22 cellular contexts compared by ENCODE assay signal in genomic region chr7:66190504-66190857, GRCh38. TPM values are rescaled to one million over a fixed set of nuclear protein-coding genes. Genes with fewer than 3 reads are reported as not detected.
A peak's percentile ranks its signal among the peaks of the same experiment; 100 is the strongest.
DNase-seq lines count a peak whose midpoint lies in the region; ATAC-seq, FAIRE-seq and TF ChIP-seq lines count a peak whose summit lies in the region.
"Had no signal": no experiment of that assay in that cellular context is flagged by ENCODE, and none has a peak within 500 bp of the region (broad histone marks: within the 10 kb centered on the region; RNA-seq: fewer than 3 reads in every experiment).

No MANE protein-coding gene starts in this region.

- H2AFZ ChIP-seq in GM23338 (peak overlapping the region; percentile 74; the same call in 1 of the 2 replicates), HepG2 (ENCODE audit: low read length) (no peak overlapping the region), smooth muscle cell (ENCODE audit: low read depth) (peak overlapping the region; percentile 69)

- H3K4me2 ChIP-seq in GM23338 (no peak overlapping the region), HepG2 (ENCODE audit: low read depth, low read length) (peak overlapping the region; percentile 48; the same call in 1 of the 2 replicates), smooth muscle cell (no peak overlapping the region)
- H3K4me2 ChIP-seq: A549 had no signal

- H3K36me3 ChIP-seq in GM23338 (ENCODE audit: insufficient read depth) (no peaks in the 10 kb centered on the region), HepG2 (replicated peaks in 1 of 2; ENCODE audit: control insufficient read depth in 1 of 2, insufficient read depth in 2 of 2, low read length in 2 of 2) (no peaks in the 10 kb centered on the region), smooth muscle cell (ENCODE audit: low read depth) (no peaks in the 10 kb centered on the region)

- H3K9me2 ChIP-seq in GM23338 (ENCODE audit: insufficient read depth), result no peaks in the 10 kb centered on the region

- peaks cover 5% of the 10 kb centered on the region; the same call in 2 of the 3 replicates for H3K9me3 Mint-ChIP-seq in GM23338
- H3K9me3 Mint-ChIP-seq in T-cell, result no peaks in the 10 kb centered on the region

- H3K27ac ChIP-seq in GM23338 (ENCODE audit: low read depth) (no peak overlapping the region), HepG2 (ENCODE audit: extremely low read length, insufficient read depth, low read length) (no peak overlapping the region), smooth muscle cell (ENCODE audit: low read depth) (peak overlapping the region; percentile 10)
- H3K27ac ChIP-seq: A549 had no signal

- FAIRE-seq in HepG2 (lab: Jason Lieb, UNC), result no peak
- FAIRE-seq: A549, GM12891, GM18507, H1 had no signal

- H3K27ac Mint-ChIP-seq in GM23338, result no peak overlapping the region
- H3K27ac Mint-ChIP-seq in T-cell, result no peak overlapping the region
- H3K27ac Mint-ChIP-seq: CD4-positive, alpha-beta memory T cell had no signal

- H3K27me3 ChIP-seq in GM23338 (ENCODE audit: insufficient read depth), result no peaks in the 10 kb centered on the region
- no peaks in the 10 kb centered on the region for H3K27me3 ChIP-seq in HepG2 (ENCODE audit: control insufficient read depth in 1 of 2, insufficient read depth in 2 of 2, low read length in 2 of 2)
- no peaks in the 10 kb centered on the region for H3K27me3 ChIP-seq in smooth muscle cell (ENCODE audit: low read depth)

- no TSS peak for BruUV-seq in HepG2 (replicated peaks; lab: Mats Ljungman, UMichigan)

- H3K27me3 Mint-ChIP-seq in GM23338 (ENCODE audit: insufficient read depth, low read depth, poor library complexity) (peaks cover 10% of the 10 kb centered on the region), T-cell (peaks cover 0 to 4% of the 10 kb centered on the region in 2 donors)

- no peak for TF ChIP-seq RAD21 in HepG2 (CRISPR knock-in tag; IDR thresholded peaks at IDR 0.05)

- CTCF ChIA-PET in HepG2 (lab: Yijun Ruan, JAX; ENCODE audit: low intra/inter-chr PET ratio, low total read pairs), result no interaction called here
- CTCF ChIA-PET in T-cell (lab: Charles Lee), result no interaction called here

- H3K9ac ChIP-seq in HepG2 (ENCODE audit: insufficient read depth, low read depth, low read length) (no peak overlapping the region), smooth muscle cell (ENCODE audit: low read depth) (no peak overlapping the region)

- H3K4me3 ChIP-seq in GM23338, result no peak overlapping the region
- no peak overlapping the region for H3K4me3 ChIP-seq in HepG2 (replicated peaks in 1 of 3; ENCODE audit: insufficient read depth in 1 of 3, low read depth in 2 of 3, low read length in 3 of 3)
- no peak overlapping the region for H3K4me3 ChIP-seq in smooth muscle cell
- H3K4me3 ChIP-seq: A549 had no signal

- POLR2A ChIA-PET in HepG2 (lab: Yijun Ruan, JAX), result no interaction called here
- POLR2A ChIA-PET in T-cell (lab: Charles Lee), result no interaction called here

- TF ChIP-seq EP300 in HepG2 (IDR thresholded peaks at IDR 0.05; ENCODE audit: low read depth in 2 of 2, low read length in 2 of 2) (no peak), HepG2 (CRISPR knock-in tag; IDR thresholded peaks at IDR 0.05; ENCODE audit: borderline replicate concordance) (no peak)

- H3K4me3 Mint-ChIP-seq in GM23338, result no peak overlapping the region
- no peak overlapping the region for H3K4me3 Mint-ChIP-seq in T-cell
- H3K4me3 Mint-ChIP-seq: CD4-positive, alpha-beta memory T cell had no signal

- H3K79me2 ChIP-seq in GM23338 (replicated peaks; ENCODE audit: insufficient read depth) (no peaks in the 10 kb centered on the region), HepG2 (ENCODE audit: insufficient read depth, low read length) (no peaks in the 10 kb centered on the region), smooth muscle cell (ENCODE audit: low read depth) (no peaks in the 10 kb centered on the region)

- TF ChIP-seq CTCF in GM23338 (conservative IDR thresholded peaks at IDR 0.05; ENCODE audit: low read depth in 2 of 2) (no peak), HepG2 (CRISPR knock-in tag; IDR thresholded peaks at IDR 0.05) (no peak), smooth muscle cell (IDR thresholded peaks at IDR 0.05; ENCODE audit: borderline replicate concordance, insufficient read depth, poor library complexity, severe bottlenecking) (no peak)

- H3K4me1 Mint-ChIP-seq in GM23338, result no peaks in the 10 kb centered on the region
- H3K4me1 Mint-ChIP-seq in T-cell, result no peaks in the 10 kb centered on the region
- H3K4me1 Mint-ChIP-seq: CD4-positive, alpha-beta memory T cell had no signal

- no peaks in the 10 kb centered on the region for H3K4me1 ChIP-seq in GM23338 (ENCODE audit: insufficient read depth)
- peaks cover 24% of the 10 kb centered on the region for H3K4me1 ChIP-seq in HepG2 (ENCODE audit: insufficient read depth, low read length)
- H3K4me1 ChIP-seq in smooth muscle cell (ENCODE audit: low read depth), result no peaks in the 10 kb centered on the region
- H3K4me1 ChIP-seq: A549 had no signal

- 10% methylated on average over 5 of the region's 5 CpGs for WGBS in HepG2 (ENCODE audit: low lambda C conversion rate)
- WGBS in smooth muscle cell (ENCODE audit: low lambda C conversion rate), result 56% methylated on average over 5 of the region's 5 CpGs

- DNase-seq in GM23338 (ENCODE audit: low spot score) (no peak), fibroblast of gingiva (ENCODE audit: low read depth) (peak; percentile 47), HepG2 (ENCODE audit: low spot score) (no peak), smooth muscle cell (lab: John Stamatoyannopoulos, UW; ENCODE audit: unreplicated experiment) (no peak), NCI-H1417 (lab: John Stamatoyannopoulos, UW) (no peak), T-cell (no peak)
- DNase-seq: 8988T; ACHN; AML-193; Calu3; CD4-positive, alpha-beta memory T cell; COR-L47; DMS53; DMS79 treated with DMSO at 0.1 percent for 48 hours; GF-D8; H7; HCEC 1CT had no signal

- ATAC-seq in GM23338 (no peak), HepG2 (peak; percentile 20; the same call in 2 of the 3 replicates), GM21737 (IDR thresholded peaks at IDR 0.05; ENCODE audit: unreplicated experiment) (no peak), T-cell (replicated peaks in 1 of 4) (no peak)
- ATAC-seq: A549 had no signal

- H3K9me3 ChIP-seq in HepG2 (ENCODE audit: low read length), result no peaks in the 10 kb centered on the region
- no peaks in the 10 kb centered on the region for H3K9me3 ChIP-seq in smooth muscle cell (replicated peaks; ENCODE audit: low read depth)
- H3K9me3 ChIP-seq: A549 had no signal

- H4K20me1 ChIP-seq in GM23338 (replicated peaks; ENCODE audit: insufficient read depth), result no peaks in the 10 kb centered on the region
- H4K20me1 ChIP-seq in HepG2 (ENCODE audit: insufficient read depth, low read length), result no peaks in the 10 kb centered on the region
- H4K20me1 ChIP-seq in smooth muscle cell (ENCODE audit: low read depth), result no peaks in the 10 kb centered on the region

- intact Hi-C loops in HepG2 (cut with micrococcal nuclease; ENCODE audit: unreplicated experiment), result no loop called here

- TF ChIP-seq POLR2A in HepG2 (IDR thresholded peaks at IDR 0.05; ENCODE audit: insufficient read depth in 1 of 2, low read depth in 2 of 2, low read length in 2 of 2), result no peak

- no peaks in the 10 kb centered on the region for H3F3A ChIP-seq in GM23338 (replicated peaks; ENCODE audit: low read depth)
- no peaks in the 10 kb centered on the region for H3F3A ChIP-seq in smooth muscle cell (ENCODE audit: low read depth)

- H3K36me3 Mint-ChIP-seq in GM23338 (ENCODE audit: low read depth) (no peaks in the 10 kb centered on the region), T-cell (no peaks in the 10 kb centered on the region)
- H3K36me3 Mint-ChIP-seq: CD4-positive, alpha-beta memory T cell had no signal

- in situ Hi-C loops in HepG2 (cut with HindIII; ENCODE audit: extremely low pct_ligation_motif_present, low pct_unique_long_range_greater_than_20kb), result no loop called here

TF ChIP-seq in GM23338, 12 proteins besides CTCF, POLR2A, EP300 and RAD21 (continues in another document):
- TF ChIP-seq ZNF331 (CRISPR knock-in tag; IDR thresholded peaks at IDR 0.05; ENCODE audit: low read depth), result no peak

TF ChIP-seq in HepG2, 621 proteins besides CTCF, POLR2A, EP300 and RAD21 (continues in another document):
- TF ChIP-seq NFKBIZ (CRISPR knock-in tag; IDR thresholded peaks at IDR 0.05) (no peak), SOX6 (IDR thresholded peaks at IDR 0.05) (no peak), SOX6 (CRISPR knock-in tag; IDR thresholded peaks at IDR 0.05) (no peak), MTA3 (CRISPR knock-in tag; IDR thresholded peaks at IDR 0.05) (no peak), BORCS8-MEF2B (CRISPR knock-in tag; IDR thresholded peaks at IDR 0.05) (no peak), ZFP90 (CRISPR knock-in tag; IDR thresholded peaks at IDR 0.05; ENCODE audit: borderline replicate concordance) (no peak), GABPB1 (CRISPR knock-in tag; IDR thresholded peaks at IDR 0.05) (no peak), ZNF674 (CRISPR knock-in tag; IDR thresholded peaks at IDR 0.05; ENCODE audit: low read depth) (no peak)

RNA-seq across cellular contexts. Expression of gene TPST1, which starts 14.7 kb away (rescaled TPM):
- 19.2 and 20.4 TPM in 2 replicates for total RNA-seq in GM23338 (2014; rRNA removed; shearing (Covaris generic))
- polyA plus RNA-seq in GM23338 (2016; fragmentation: Nextera tagmentation; extraction: Ambion mirVana), result 8.8 and 10.7 TPM in 2 replicates
- total RNA-seq in HepG2 (2016; rRNA removed; fragmentation: Illumina TruSeq; extraction: Trizol), result 11.8 and 24.3 TPM in 2 replicates
- total RNA-seq in HepG2 (2016; cell fraction: cytosol; rRNA removed; fragmentation: Illumina TruSeq; extraction: Trizol; ENCODE audit: low read depth), result 45.8 and 49.7 TPM in 2 replicates
- total RNA-seq in HepG2 (2016; cell fraction: insoluble cytoplasmic fraction; rRNA removed; fragmentation: Illumina TruSeq; extraction: Trizol), result 14.5 and 23.4 TPM in 2 replicates
- total RNA-seq in HepG2 (2016; cell fraction: membrane; rRNA removed; fragmentation: Illumina TruSeq; extraction: Trizol), result 29.0 and 32.2 TPM in 2 replicates
- total RNA-seq in HepG2 (2016; cell fraction: nucleus; rRNA removed; fragmentation: Illumina TruSeq; extraction: Trizol), result 32.2 and 33.4 TPM in 2 replicates
- 34.1 and 35.0 TPM in 2 replicates for polyA plus RNA-seq in HepG2 (2011; rRNA removed)
- 21.1 and 29.0 TPM in 2 replicates for polyA plus RNA-seq in HepG2 (2011; cell fraction: cytosol; rRNA removed)
- polyA plus RNA-seq in HepG2 (2011; cell fraction: nucleus; rRNA removed), result 14.9 and 16.8 TPM in 2 replicates
- polyA plus RNA-seq in HepG2 (2012), result 19.1 and 32.8 TPM in 2 replicates
- polyA plus RNA-seq in HepG2 (2016; cell fraction: cytosol; fragmentation: Illumina TruSeq; extraction: Trizol; ENCODE audit: low read depth), result 5.7 and 9.5 TPM in 2 replicates
- polyA plus RNA-seq in HepG2 (2016; cell fraction: insoluble cytoplasmic fraction; fragmentation: Illumina TruSeq; extraction: Trizol; ENCODE audit: low read depth), result 14.3 and 14.7 TPM in 2 replicates
- polyA plus RNA-seq in HepG2 (2016; cell fraction: membrane; fragmentation: Illumina TruSeq; extraction: Trizol; ENCODE audit: low read depth), result 11.2 and 15.8 TPM in 2 replicates
- 31.5 and 33.9 TPM in 2 replicates for polyA plus RNA-seq in HepG2 (2016; cell fraction: nucleus; fragmentation: Illumina TruSeq; extraction: Trizol; ENCODE audit: insufficient read depth, low read depth)
- 6.5 and 39.5 TPM in 2 replicates for polyA minus RNA-seq in HepG2 (2011; rRNA and poly(A)+ RNA removed; ENCODE audit: low replicate concordance)
- polyA minus RNA-seq in HepG2 (2011; cell fraction: cytosol; rRNA and poly(A)+ RNA removed), result 26.0 and 29.6 TPM in 2 replicates
- polyA minus RNA-seq in HepG2 (2011; cell fraction: nucleus; rRNA and poly(A)+ RNA removed), result 66.4 and 75.1 TPM in 2 replicates
- 133 and 155 TPM in 2 replicates for total RNA-seq in smooth muscle cell
- 122 and 139 TPM in 2 replicates for polyA plus RNA-seq in smooth muscle cell
- total RNA-seq in T-cell, result 1 to 10 TPM; 2.1 to 6.3 (median 2.6) TPM
